ENCODE assay signal across 8 cellular contexts in the genomic region with DNA sequence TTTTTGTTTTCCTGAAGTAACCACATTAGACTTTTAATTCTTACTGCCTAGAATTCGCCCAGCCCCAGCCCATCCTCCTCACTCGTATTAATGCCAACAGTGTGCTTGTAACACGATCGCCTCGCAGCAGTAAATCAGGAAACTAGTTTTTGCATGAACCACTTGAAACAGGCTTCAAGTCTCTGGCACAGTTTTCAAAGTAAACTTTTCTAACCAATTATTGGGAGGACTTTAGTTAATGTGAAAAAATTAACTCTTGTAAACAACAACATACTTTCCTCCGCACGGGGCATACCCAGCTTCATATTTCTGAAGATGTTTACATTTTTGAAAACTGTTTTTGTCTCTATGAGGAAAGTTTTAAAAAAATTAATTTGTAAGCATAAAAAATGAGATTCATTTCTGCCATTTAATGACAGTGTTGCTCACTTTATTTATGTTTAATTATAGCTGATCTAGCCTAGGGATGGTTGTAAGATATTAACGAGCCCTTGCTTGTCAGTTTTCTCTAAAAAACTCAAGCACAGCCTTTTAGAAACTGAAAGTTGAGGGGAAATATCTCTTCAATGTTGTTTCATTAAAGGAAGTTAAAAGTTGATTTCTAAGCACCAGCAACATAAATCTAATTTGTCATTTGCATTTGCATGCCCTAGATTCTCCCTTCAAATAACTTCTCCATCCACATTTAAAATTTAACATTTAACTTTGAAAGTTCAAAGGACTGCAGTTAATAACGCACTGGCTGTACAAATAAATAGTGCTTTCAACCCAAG. TPM values are rescaled to one million over a fixed set of nuclear protein-coding genes. Genes with fewer than 3 reads are reported as not detected.
DNase-seq lines count a peak whose midpoint lies in the region; ATAC-seq and TF ChIP-seq lines count a peak whose summit lies in the region.

No MANE protein-coding gene starts in this region.

- H3K36me3 ChIP-seq in right lobe of liver = no peaks in the 10 kb centered on the region

- H3K4me3 Mint-ChIP-seq in effector memory CD8-positive, alpha-beta T cell = peak overlapping the region in 1 of 2 donors; percentile 5

- no peaks in the 10 kb centered on the region for H3K9me3 Mint-ChIP-seq in effector memory CD8-positive, alpha-beta T cell

- ATAC-seq in GM21447 (IDR thresholded peaks at IDR 0.05; ENCODE audit: unreplicated experiment) (peak; percentile 45), right lobe of liver (peak; percentile 48 to 58 (median 56))
- ATAC-seq in effector memory CD8-positive, alpha-beta T cell (replicated peaks) = no peak

- H3K27ac Mint-ChIP-seq in effector memory CD8-positive, alpha-beta T cell = no peak overlapping the region

- intact Hi-C loops in right lobe of liver (cut with DNase I) = no loop called here

- WGBS in right lobe of liver (ENCODE audit: insufficient coverage, low coverage, low lambda C conversion rate, missing lambda C conversion rate) = 11% methylated on average over 9 of the region's 9 CpGs

- H3K36me3 Mint-ChIP-seq in effector memory CD8-positive, alpha-beta T cell (ENCODE audit: insufficient read depth) = peaks cover 3% of the 10 kb centered on the region

- DNase-seq in AG04449 (ENCODE audit: low read depth, low spot score) = no peak
- peak; percentile 55 for DNase-seq in amniotic epithelial cell (ENCODE audit: low read depth)
- no peak for DNase-seq in right lobe of liver
- DNase-seq in NCI-H1417 treated with DMSO at 0.1 percent for 48 hours (lab: John Stamatoyannopoulos, UW) = no peak
- DNase-seq in stimulated activated CD4-positive, alpha-beta T cell treated with anti-CD3 and anti-CD28 coated beads, Interleukin-4, amount 100 ng/mL, for 1 hour = no peak
- no peak for DNase-seq in activated CD8-positive, alpha-beta memory T cell treated with anti-CD3 and anti-CD28 coated beads, Interleukin-2, amount 50 U/mL, for 48 hours
- no peak for DNase-seq in effector memory CD8-positive, alpha-beta T cell

- peaks cover 0 to 2% of the 10 kb centered on the region in 2 donors for H3K4me1 Mint-ChIP-seq in effector memory CD8-positive, alpha-beta T cell (ENCODE audit: low read depth in 2 of 2)

- TF ChIP-seq POLR2A in right lobe of liver (IDR thresholded peaks at IDR 0.05) = no peak

- peaks cover 0 to 12% (median 0%) of the 10 kb centered on the region in 4 donors for H3K4me1 ChIP-seq in right lobe of liver

- H3K27ac ChIP-seq in right lobe of liver = peak overlapping the region in 1 of 3 donors; percentile 43

- TF ChIP-seq CTCF in AG04449 (IDR thresholded peaks at IDR 0.05; ENCODE audit: insufficient read depth, low read length, missing control alignments) (no peak), right lobe of liver (IDR thresholded peaks at IDR 0.05) (no peak)

- POLR2A ChIA-PET in AG04449 (lab: Yijun Ruan, JAX) = no interaction called here

- no peaks in the 10 kb centered on the region for H3K27me3 ChIP-seq in right lobe of liver

- CTCF ChIA-PET in AG04449 (lab: Yijun Ruan, JAX) = interaction anchor here (0.7 to 1.1 kb wide), 2 partner anchors 11 to 34 kb away, joined by 3 to 4 read pairs; no protein-coding TSS in a partner anchor

- peaks cover 28 to 53% of the 10 kb centered on the region in 2 donors for H3K27me3 Mint-ChIP-seq in effector memory CD8-positive, alpha-beta T cell

- peak overlapping the region; percentile 1; the same call in 1 of the 2 replicates for H3K4me3 ChIP-seq in AG04449 (ENCODE audit: low read depth, low read length)
- peak overlapping the region in 1 of 3 donors; percentile 14 for H3K4me3 ChIP-seq in right lobe of liver

- H3K9me3 ChIP-seq in right lobe of liver = no peaks in the 10 kb centered on the region

RNA-seq across cellular contexts. Expression of a gene that starts 39.4 kb away (rescaled TPM):
- under 1 TPM in 5 of 6 experiments, not detected in 1; 0.06 to 0.37 (median 0.29) TPM for total RNA-seq in right lobe of liver
